Comparison of ENCODE assay signal across 8 cellular contexts in the genomic region with DNA sequence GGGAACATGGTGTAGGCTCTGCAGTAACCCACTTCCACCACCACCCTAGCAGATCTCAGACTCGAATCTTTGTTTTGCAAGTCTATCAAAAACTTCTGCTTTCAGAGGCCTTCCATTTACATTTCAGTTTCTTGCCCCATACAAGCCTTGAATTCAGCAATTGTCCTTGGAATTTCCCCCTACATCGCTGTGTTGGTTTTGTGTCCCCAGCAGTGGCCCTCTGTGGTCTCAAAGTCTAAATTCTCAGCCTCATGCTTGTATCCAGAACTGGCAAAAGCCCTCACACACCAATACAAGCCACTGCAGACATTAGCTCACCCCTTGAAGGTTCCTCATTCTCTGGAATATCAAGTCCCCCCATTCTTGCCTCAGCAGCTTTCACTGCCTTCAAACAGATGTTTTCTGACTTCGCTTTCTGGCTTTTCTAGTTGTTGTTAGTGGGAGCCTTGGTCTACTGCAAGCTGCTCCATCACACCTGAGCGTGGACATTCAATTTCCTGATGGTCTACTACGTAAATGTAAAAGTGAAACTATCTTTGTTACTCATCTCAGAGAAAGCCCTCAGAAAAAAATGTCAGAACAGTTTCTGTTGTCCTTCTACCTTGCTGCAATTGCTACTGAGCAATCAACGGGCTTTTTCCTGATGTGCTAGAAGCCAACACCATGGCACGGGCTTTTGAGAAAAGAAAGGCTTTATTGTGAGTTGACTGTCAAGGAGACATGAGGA. TPM values are rescaled to one million over a fixed set of nuclear protein-coding genes. Genes with fewer than 3 reads are reported as not detected.
DNase-seq lines count a peak whose midpoint lies in the region; ATAC-seq and TF ChIP-seq lines count a peak whose summit lies in the region.

No MANE protein-coding gene starts in this region.

- H4K20me1 ChIP-seq in PC-3 (ENCODE audit: low read length) (no peaks in the 10 kb centered on the region), H9 (ENCODE audit: control insufficient read depth, insufficient read depth, insufficient read length) (no peaks in the 10 kb centered on the region)

- no peak for TF ChIP-seq CTCF in PC-3 (conservative IDR thresholded peaks at IDR 0.05; ENCODE audit: low read depth, low read length)
- no peak for TF ChIP-seq CTCF in H9 (conservative IDR thresholded peaks at IDR 0.05)

- no TSS peak for BruUV-seq in PC-3 (replicated peaks; lab: Mats Ljungman, UMichigan)

- H3F3A ChIP-seq in PC-3 (ENCODE audit: low read length, unreplicated experiment), result no peaks in the 10 kb centered on the region

- H3K4me1 ChIP-seq in PC-3 (ENCODE audit: insufficient read depth, low read length), result no peaks in the 10 kb centered on the region
- H3K4me1 ChIP-seq in H9 (ENCODE audit: insufficient read depth, low read length), result no peaks in the 10 kb centered on the region

- H2BK12ac ChIP-seq in H9 (ENCODE audit: insufficient read length, low read depth, low read length), result no peak overlapping the region

- peak; percentile 49 for ATAC-seq in GM18907 (IDR thresholded peaks at IDR 0.05; ENCODE audit: unreplicated experiment)
- ATAC-seq in HG03039 (IDR thresholded peaks at IDR 0.05; ENCODE audit: unreplicated experiment), result peak; percentile 32
- ATAC-seq in PC-3, result no peak

- H3K79me2 ChIP-seq in PC-3 (ENCODE audit: low read length), result peaks cover 19% of the 10 kb centered on the region
- H3K79me2 ChIP-seq in H9 (ENCODE audit: insufficient read depth, low read length), result no peaks in the 10 kb centered on the region

- no peak overlapping the region for H3K4me3 Mint-ChIP-seq in H9

- intact Hi-C loops in PC-3 (cut with micrococcal nuclease), result no loop called here

- no peaks in the 10 kb centered on the region for H3K36me3 ChIP-seq in PC-3 (ENCODE audit: low read depth, low read length)

- peaks cover 0 to 3% of the 10 kb centered on the region in 2 experiments; a peak in 3 of 4 replicates for H3K4me1 Mint-ChIP-seq in H9

- no CpG with 5 or more reads among the region's 7 CpGs for WGBS in H9 (ENCODE audit: extremely low coverage, insufficient read length, low lambda C conversion rate)

- no peak overlapping the region for H3K23ac ChIP-seq in H9 (ENCODE audit: insufficient read length, low read depth, low read length)

- H3K9me3 Mint-ChIP-seq in H9, result peaks cover 0 to 2% of the 10 kb centered on the region in 2 experiments; a peak in 2 of 5 replicates

- no peak overlapping the region for H3K4me3 ChIP-seq in skin epidermis
- H3K4me3 ChIP-seq in PC-3 (ENCODE audit: low read length), result no peak overlapping the region

- no peak overlapping the region for H4K5ac ChIP-seq in H9 (ENCODE audit: insufficient read length, low read depth, low read length)

- peak overlapping the region in 13 of 21 experiments; percentile 1 to 72 (median 43) for H3K27ac ChIP-seq in skin epidermis
- no peak overlapping the region for H3K27ac ChIP-seq in PC-3 (ENCODE audit: low read length)
- no peak overlapping the region for H3K27ac ChIP-seq in H9 (ENCODE audit: insufficient read length, low read depth, low read length)

- H2BK20ac ChIP-seq in H9 (ENCODE audit: low read depth, low read length, poor library complexity, severe bottlenecking), result no peak overlapping the region

- H3K23me2 ChIP-seq in H9 (ENCODE audit: insufficient read length, low read depth, low read length, poor library complexity, severe bottlenecking), result no peaks in the 10 kb centered on the region

- H3K9me2 ChIP-seq in PC-3 (replicated peaks; ENCODE audit: low read length), result no peaks in the 10 kb centered on the region

- H3T11ph ChIP-seq in H9 (ENCODE audit: low read length), result no peak overlapping the region

- POLR2A ChIA-PET in PC-3 (lab: Charles Lee; ENCODE audit: unreplicated experiment), result no interaction called here

- H2BK120ac ChIP-seq in H9 (ENCODE audit: low read depth, low read length, poor library complexity, severe bottlenecking), result no peak overlapping the region

- no peak overlapping the region for H3K4ac ChIP-seq in H9 (ENCODE audit: low read depth, low read length)

- no peak overlapping the region for H4K8ac ChIP-seq in H9 (replicated peaks; ENCODE audit: insufficient read length, low read depth, low read length)

- H3K4me2 ChIP-seq in PC-3 (ENCODE audit: low read length) (no peak overlapping the region), H9 (ENCODE audit: insufficient read depth, insufficient read length, low read length) (no peak overlapping the region)

- no peak overlapping the region; a peak in 1 of 7 replicates for H3K27ac Mint-ChIP-seq in H9

- CTCF ChIA-PET in PC-3 (lab: Charles Lee), result no interaction called here

- H3K9ac ChIP-seq in PC-3 (ENCODE audit: low read length) (no peak overlapping the region), H9 (ENCODE audit: extremely low read depth, insufficient read length, low read length) (no peak overlapping the region)

- no peak overlapping the region for H3K56ac ChIP-seq in H9 (ENCODE audit: insufficient read length, low read depth, low read length)

- H2AK5ac ChIP-seq in H9 (ENCODE audit: insufficient read length, low read length), result no peak overlapping the region

- H3K14ac ChIP-seq in H9 (ENCODE audit: insufficient read depth, low read length), result no peak overlapping the region

- no peaks in the 10 kb centered on the region for H3K9me3 ChIP-seq in PC-3 (ENCODE audit: low read length)
- no peaks in the 10 kb centered on the region for H3K9me3 ChIP-seq in H9 (ENCODE audit: control insufficient read depth, low read depth, low read length)

- no peak overlapping the region for H4K91ac ChIP-seq in H9 (ENCODE audit: insufficient read length, low read depth, low read length)

- H2BK15ac ChIP-seq in H9 (ENCODE audit: low read depth, low read length), result no peak overlapping the region

- no peak overlapping the region for H2AFZ ChIP-seq in PC-3 (ENCODE audit: low read length)
- H2AFZ ChIP-seq in H9 (ENCODE audit: low read length), result no peak overlapping the region

- peaks cover 0 to 6% (median 2%) of the 10 kb centered on the region in 3 experiments; a peak in 3 of 7 replicates for H3K36me3 Mint-ChIP-seq in H9 (ENCODE audit: insufficient read depth in 1 of 3, low read depth in 3 of 3)

- H3K18ac ChIP-seq in H9 (ENCODE audit: insufficient read length, low read depth, low read length), result no peak overlapping the region

- H3K27me3 Mint-ChIP-seq in H9 (ENCODE audit: low read depth), result peaks cover 5% of the 10 kb centered on the region

- peaks cover 2% of the 10 kb centered on the region for H3K79me1 ChIP-seq in H9 (ENCODE audit: insufficient read depth, low read depth, low read length, poor library complexity, severe bottlenecking)

- DNase-seq in SKM-1 treated with dmso at 0.1 percent for 144 hours (lab: John Stamatoyannopoulos, UW; ENCODE audit: unreplicated experiment), result peak; percentile 41
- no peak for DNase-seq in PC-3
- DNase-seq in NCI-H187 (lab: John Stamatoyannopoulos, UW), result no peak
- DNase-seq in H9, result no peak
- no peak for DNase-seq in NCI-H1092 (lab: John Stamatoyannopoulos, UW)

- H2BK5ac ChIP-seq in H9 (ENCODE audit: insufficient read length, low read length), result no peak overlapping the region

- no peaks in the 10 kb centered on the region for H3K27me3 ChIP-seq in PC-3 (ENCODE audit: low read length)
- H3K27me3 ChIP-seq in H9 (ENCODE audit: insufficient read depth, low read length), result peaks cover 2% of the 10 kb centered on the region; the same call in 1 of the 2 replicates

RNA-seq across cellular contexts. Expression of a gene that starts 1.8 kb away (rescaled TPM):
- total RNA-seq in PC-3 (2014; rRNA removed) (40.1 and 47.0 TPM in 2 replicates), H9 (2021) (45.8 and 48.5 TPM in 2 replicates)

Comparison
In these comparisons a context has a peak if more than half of its experiments do, and no peak if none do; other contexts are left out.
1. H3K27ac ChIP-seq: peak in skin epidermis (13 of 21); none in PC-3 (single experiment) and H9 (single experiment).